ENCODE assay signal across 9 cellular contexts in the genomic region with DNA sequence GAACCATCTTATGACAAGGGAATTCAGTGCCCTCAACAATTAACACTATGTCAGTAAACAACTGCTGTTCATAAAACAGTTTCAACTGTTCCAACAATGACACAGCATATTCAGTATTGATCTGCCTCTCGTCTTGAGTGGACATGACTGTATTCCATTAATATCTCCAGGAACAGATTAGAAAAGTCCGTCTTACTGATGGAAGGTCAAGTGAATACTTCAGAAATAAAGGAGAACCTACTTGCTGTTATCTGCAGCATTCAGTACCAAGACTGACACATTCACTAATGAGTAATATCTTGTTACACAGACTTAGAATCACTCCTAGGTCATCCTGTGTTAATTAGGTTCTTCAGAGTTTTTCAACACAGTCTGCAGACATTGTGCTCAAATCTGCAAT. TPM values are rescaled to one million over a fixed set of nuclear protein-coding genes. Genes with fewer than 3 reads are reported as not detected.
DNase-seq lines count a peak whose midpoint lies in the region; ATAC-seq and TF ChIP-seq lines count a peak whose summit lies in the region.
"Had no signal": no experiment of that assay in that cellular context is flagged by ENCODE, and none has a peak within 500 bp of the region (broad histone marks: within the 10 kb centered on the region; RNA-seq: fewer than 3 reads in every experiment).

No MANE protein-coding gene starts in this region.

- DNase-seq in Right ventricle myocardium superior (no peak), cardiac septum (ENCODE audit: low spot score) (no peak), SK-MEL-5 (ENCODE audit: low read depth, low spot score) (peak; percentile 88), fibroblast of villous mesenchyme (ENCODE audit: low read depth) (peak; percentile 42), thyroid gland (no peak), cortex of kidney (lab: John Stamatoyannopoulos, UW) (no peak), NCI-H2081 treated with DMSO at 0.1 percent for 48 hours (lab: John Stamatoyannopoulos, UW) (no peak)
- DNase-seq: NCI-H1930 had no signal

- in situ Hi-C loops in SK-MEL-5 (cut with HindIII; ENCODE audit: low pct_unique_long_range_greater_than_20kb, low sequenced_read_pairs) = no loop called here

- peaks cover 21 to 31% of the 10 kb centered on the region in 2 donors for H3K4me1 ChIP-seq in thyroid gland

- WGBS in thyroid gland, 2 donors = 66 to 75% methylated on average over 2 of the region's 2 CpGs

- intact Hi-C loops in Right ventricle myocardium superior (cut with DNase I) = no loop called here
- intact Hi-C loops in cardiac septum (cut with DNase I) = no loop called here
- intact Hi-C loops in thyroid gland (cut with DNase I) = no loop called here

- H3K27ac ChIP-seq in thyroid gland = peak overlapping the region in 2 of 3 donors; percentile 2 to 32

- no peak for TF ChIP-seq POLR2A in thyroid gland (IDR thresholded peaks at IDR 0.05)

- H3K4me3 ChIP-seq in fibroblast of villous mesenchyme (ENCODE audit: low read depth, low read length) (no peak overlapping the region), thyroid gland (replicated peaks in 1 of 3) (no peak overlapping the region)

- peak; percentile 30 for ATAC-seq in Right ventricle myocardium superior (ENCODE audit: poor library complexity)
- ATAC-seq in GM21423 (IDR thresholded peaks at IDR 0.05; ENCODE audit: unreplicated experiment) = no peak

- no peak for TF ChIP-seq CTCF in fibroblast of villous mesenchyme (IDR thresholded peaks at IDR 0.05; ENCODE audit: insufficient read depth, low read depth, low read length)
- no peak for TF ChIP-seq CTCF in thyroid gland (IDR thresholded peaks at IDR 0.05)

- no peaks in the 10 kb centered on the region for H3K27me3 ChIP-seq in thyroid gland

- H3K9me3 ChIP-seq in thyroid gland = no peaks in the 10 kb centered on the region

- peaks cover 5 to 8% of the 10 kb centered on the region in 2 donors for H3K36me3 ChIP-seq in thyroid gland

RNA-seq across cellular contexts. Expression of gene KBTBD2, which starts 12.1 kb away (rescaled TPM):
- total RNA-seq in Right ventricle myocardium superior = 25.1 TPM
- total RNA-seq in cardiac septum = 30.8 TPM
- 74.9 and 76.4 TPM in 2 replicates for total RNA-seq in SK-MEL-5 (2014; rRNA removed; shearing (Covaris generic))
- polyA plus RNA-seq in SK-MEL-5 (2015; cell fraction: cytosol; rRNA removed) = 41.1 and 52.8 TPM in 2 replicates
- 43.4 and 70.5 TPM in 2 replicates for polyA plus RNA-seq in SK-MEL-5 (2015; cell fraction: nucleus; rRNA removed)
- total RNA-seq in fibroblast of villous mesenchyme = 39.6 and 54.8 TPM in 2 replicates
- total RNA-seq in thyroid gland = 10 to 100 TPM; 35.1 to 49.8 (median 42.5) TPM

Comparison
In these comparisons a context has a peak if more than half of its experiments do, and no peak if none do; other contexts are left out.
1. DNase-seq: peak in SK-MEL-5 (single experiment) and fibroblast of villous mesenchyme (single experiment); none in Right ventricle myocardium superior (single experiment), cardiac septum (single experiment), thyroid gland (0 of 2), cortex of kidney (single experiment) and NCI-H2081 treated with DMSO at 0.1 percent for 48 hours (single experiment).